8 cellular contexts compared by ENCODE assay signal in genomic region chr11:57335343-57336110, GRCh38. TPM values are rescaled to one million over a fixed set of nuclear protein-coding genes. Genes with fewer than 3 reads are reported as not detected.
DNase-seq lines count a peak whose midpoint lies in the region; ATAC-seq and TF ChIP-seq lines count a peak whose summit lies in the region.

A gene with protein sequence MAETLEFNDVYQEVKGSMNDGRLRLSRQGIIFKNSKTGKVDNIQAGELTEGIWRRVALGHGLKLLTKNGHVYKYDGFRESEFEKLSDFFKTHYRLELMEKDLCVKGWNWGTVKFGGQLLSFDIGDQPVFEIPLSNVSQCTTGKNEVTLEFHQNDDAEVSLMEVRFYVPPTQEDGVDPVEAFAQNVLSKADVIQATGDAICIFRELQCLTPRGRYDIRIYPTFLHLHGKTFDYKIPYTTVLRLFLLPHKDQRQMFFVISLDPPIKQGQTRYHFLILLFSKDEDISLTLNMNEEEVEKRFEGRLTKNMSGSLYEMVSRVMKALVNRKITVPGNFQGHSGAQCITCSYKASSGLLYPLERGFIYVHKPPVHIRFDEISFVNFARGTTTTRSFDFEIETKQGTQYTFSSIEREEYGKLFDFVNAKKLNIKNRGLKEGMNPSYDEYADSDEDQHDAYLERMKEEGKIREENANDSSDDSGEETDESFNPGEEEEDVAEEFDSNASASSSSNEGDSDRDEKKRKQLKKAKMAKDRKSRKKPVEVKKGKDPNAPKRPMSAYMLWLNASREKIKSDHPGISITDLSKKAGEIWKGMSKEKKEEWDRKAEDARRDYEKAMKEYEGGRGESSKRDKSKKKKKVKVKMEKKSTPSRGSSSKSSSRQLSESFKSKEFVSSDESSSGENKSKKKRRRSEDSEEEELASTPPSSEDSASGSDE (minus strand): TSS chr11:57335892. CDS start chr11:57335121, 771 bp downstream.

- 0 to 1% (median 0%) methylated on average over 36 to 69 of the region's 69 CpGs for WGBS in stomach, 5 donors

- peaks cover 9% of the 10 kb centered on the region for H3K27me3 Mint-ChIP-seq in GM23338 (ENCODE audit: insufficient read depth, low read depth, poor library complexity)

- TF ChIP-seq EP300 in neural cell (conservative IDR thresholded peaks at IDR 0.05; ENCODE audit: poor library complexity, severe bottlenecking) (peak; percentile 9), stomach (IDR thresholded peaks at IDR 0.05) (no peak)

- H3K9me3 ChIP-seq in RWPE2 (ENCODE audit: severe bottlenecking) (no peaks in the 10 kb centered on the region), neural cell (ENCODE audit: low read length) (no peaks in the 10 kb centered on the region), stomach (no peaks in the 10 kb centered on the region)

- peaks cover 46% of the 10 kb centered on the region for H3K36me3 Mint-ChIP-seq in GM23338 (ENCODE audit: low read depth)

- intact Hi-C loops in stomach (cut with DNase I; ENCODE audit: low total_unique reads) = no loop called here

- TF ChIP-seq RAD21 in neural cell (conservative IDR thresholded peaks at IDR 0.05) = no peak

- peak within 1 kb of the TSS; percentile 99 for H3K4me2 ChIP-seq in GM23338
- H3K4me2 ChIP-seq in neural cell (ENCODE audit: low read length) = peak within 1 kb of the TSS; percentile 73

- H3K79me2 ChIP-seq in GM23338 (replicated peaks; ENCODE audit: insufficient read depth) = peaks cover 39% of the 10 kb centered on the region
- H3K79me2 ChIP-seq in neural cell (replicated peaks; ENCODE audit: insufficient read depth, low read length) = peaks cover 22% of the 10 kb centered on the region

- H4K20me1 ChIP-seq in GM23338 (replicated peaks; ENCODE audit: insufficient read depth) = peaks cover 16% of the 10 kb centered on the region; the same call in 1 of the 2 replicates
- no peaks in the 10 kb centered on the region for H4K20me1 ChIP-seq in neural cell (ENCODE audit: insufficient read depth)

- H3K4me3 ChIP-seq in GM23338 (peak within 1 kb of the TSS; percentile 96), RWPE2 (ENCODE audit: severe bottlenecking) (peak within 1 kb of the TSS; percentile 77), fibroblast of villous mesenchyme (ENCODE audit: low read depth, low read length) (peak within 1 kb of the TSS; percentile 75), neural cell (ENCODE audit: low read length) (peak within 1 kb of the TSS; percentile 80), stomach (peak within 1 kb of the TSS; percentile 79 to 93 (median 82))

- DNase-seq in ELF-1 (ENCODE audit: low read depth, low spot score) (peak; percentile 76), GM23338 (ENCODE audit: low spot score) (peak; percentile 93), Kasumi-1 (lab: John Stamatoyannopoulos, UW) (peak; percentile 90 to 93), RWPE2 (ENCODE audit: low spot score) (peak; percentile 88), fibroblast of villous mesenchyme (ENCODE audit: low read depth) (peak; percentile 84), stomach (peak; percentile 88)
- peak; percentile 94 for DNase-seq in activated effector memory CD4-positive, alpha-beta T cell treated with anti-CD3 and anti-CD28 coated beads, Interleukin-2, amount 50 U/mL, for 16 hours

- H3K9me3 Mint-ChIP-seq in GM23338 = no peaks in the 10 kb centered on the region

- H3K4me1 ChIP-seq in GM23338 (ENCODE audit: insufficient read depth) = peaks cover 36% of the 10 kb centered on the region
- H3K4me1 ChIP-seq in RWPE2 (ENCODE audit: insufficient read depth, poor library complexity, severe bottlenecking) = peaks cover 14% of the 10 kb centered on the region
- peaks cover 19 to 30% (median 24%) of the 10 kb centered on the region in 4 donors for H3K4me1 ChIP-seq in stomach

- H3K27ac ChIP-seq in GM23338 (ENCODE audit: low read depth) (0 out of 2 replicates have a peak within 1 kb of the TSS, but pooled peaks have one; percentile 14), RWPE2 (ENCODE audit: poor library complexity, severe bottlenecking) (peak within 1 kb of the TSS; percentile 61), neural cell (ENCODE audit: low read length) (peak within 1 kb of the TSS; percentile 82), stomach (peak within 1 kb of the TSS; percentile 82 to 96 (median 91))

- H3K36me3 ChIP-seq in GM23338 (ENCODE audit: insufficient read depth) (peaks cover 29% of the 10 kb centered on the region), RWPE2 (ENCODE audit: low read depth) (peaks cover 45% of the 10 kb centered on the region), neural cell (ENCODE audit: insufficient read depth, low read length) (no peaks in the 10 kb centered on the region), stomach (peaks cover 28 to 38% (median 34%) of the 10 kb centered on the region in 4 donors)

- ATAC-seq in GM23338 = peak; percentile 96
- ATAC-seq in RWPE2 (ENCODE audit: low read depth) = peak; percentile 99

- peak within 1 kb of the TSS; percentile 97 for H3K4me3 Mint-ChIP-seq in GM23338

- H3K9me2 ChIP-seq in GM23338 (ENCODE audit: insufficient read depth) = no peaks in the 10 kb centered on the region
- H3K9me2 ChIP-seq in neural cell (ENCODE audit: insufficient read depth, low read length) = no peaks in the 10 kb centered on the region

- peak within 1 kb of the TSS; percentile 87 for H3K9ac ChIP-seq in neural cell (ENCODE audit: low read length)

- H2AFZ ChIP-seq in GM23338 = peak within 1 kb of the TSS; percentile 77; the same call in 1 of the 2 replicates
- H2AFZ ChIP-seq in neural cell (ENCODE audit: low read depth, low read length) = peak within 1 kb of the TSS; percentile 91

- no peak for TF ChIP-seq POLR2A in stomach (IDR thresholded peaks at IDR 0.05)

- H3K4me1 Mint-ChIP-seq in GM23338 = peaks cover 48% of the 10 kb centered on the region

- H3F3A ChIP-seq in GM23338 (replicated peaks; ENCODE audit: low read depth) = no peaks in the 10 kb centered on the region
- H3F3A ChIP-seq in neural cell (ENCODE audit: insufficient read depth, low read length, poor library complexity, severe bottlenecking) = peaks cover 4% of the 10 kb centered on the region

- H3K27ac Mint-ChIP-seq in GM23338 = peak within 1 kb of the TSS; percentile 98

- TF ChIP-seq CTCF in GM23338 (conservative IDR thresholded peaks at IDR 0.05; ENCODE audit: low read depth in 2 of 2) = no peak; a peak in 1 of 4 replicates
- peak; percentile 20 for TF ChIP-seq CTCF in RWPE2 (IDR thresholded peaks at IDR 0.05; ENCODE audit: poor library complexity, severe bottlenecking)
- no peak for TF ChIP-seq CTCF in fibroblast of villous mesenchyme (IDR thresholded peaks at IDR 0.05; ENCODE audit: insufficient read depth, low read depth, low read length)
- peak; percentile 44 for TF ChIP-seq CTCF in neural cell (IDR thresholded peaks at IDR 0.05; ENCODE audit: poor library complexity, severe bottlenecking)
- TF ChIP-seq CTCF in stomach (IDR thresholded peaks at IDR 0.05) = no peak

- H3K27me3 ChIP-seq in GM23338 (ENCODE audit: insufficient read depth) (peaks cover 4% of the 10 kb centered on the region; the same call in 1 of the 2 replicates), RWPE2 (ENCODE audit: insufficient read depth, poor library complexity, severe bottlenecking) (no peaks in the 10 kb centered on the region), neural cell (ENCODE audit: insufficient read depth, low read depth, low read length) (no peaks in the 10 kb centered on the region), stomach (no peaks in the 10 kb centered on the region)

TF ChIP-seq in neural cell, 6 proteins besides CTCF, POLR2A, EP300 and RAD21:
- TF ChIP-seq, protein P1, sequence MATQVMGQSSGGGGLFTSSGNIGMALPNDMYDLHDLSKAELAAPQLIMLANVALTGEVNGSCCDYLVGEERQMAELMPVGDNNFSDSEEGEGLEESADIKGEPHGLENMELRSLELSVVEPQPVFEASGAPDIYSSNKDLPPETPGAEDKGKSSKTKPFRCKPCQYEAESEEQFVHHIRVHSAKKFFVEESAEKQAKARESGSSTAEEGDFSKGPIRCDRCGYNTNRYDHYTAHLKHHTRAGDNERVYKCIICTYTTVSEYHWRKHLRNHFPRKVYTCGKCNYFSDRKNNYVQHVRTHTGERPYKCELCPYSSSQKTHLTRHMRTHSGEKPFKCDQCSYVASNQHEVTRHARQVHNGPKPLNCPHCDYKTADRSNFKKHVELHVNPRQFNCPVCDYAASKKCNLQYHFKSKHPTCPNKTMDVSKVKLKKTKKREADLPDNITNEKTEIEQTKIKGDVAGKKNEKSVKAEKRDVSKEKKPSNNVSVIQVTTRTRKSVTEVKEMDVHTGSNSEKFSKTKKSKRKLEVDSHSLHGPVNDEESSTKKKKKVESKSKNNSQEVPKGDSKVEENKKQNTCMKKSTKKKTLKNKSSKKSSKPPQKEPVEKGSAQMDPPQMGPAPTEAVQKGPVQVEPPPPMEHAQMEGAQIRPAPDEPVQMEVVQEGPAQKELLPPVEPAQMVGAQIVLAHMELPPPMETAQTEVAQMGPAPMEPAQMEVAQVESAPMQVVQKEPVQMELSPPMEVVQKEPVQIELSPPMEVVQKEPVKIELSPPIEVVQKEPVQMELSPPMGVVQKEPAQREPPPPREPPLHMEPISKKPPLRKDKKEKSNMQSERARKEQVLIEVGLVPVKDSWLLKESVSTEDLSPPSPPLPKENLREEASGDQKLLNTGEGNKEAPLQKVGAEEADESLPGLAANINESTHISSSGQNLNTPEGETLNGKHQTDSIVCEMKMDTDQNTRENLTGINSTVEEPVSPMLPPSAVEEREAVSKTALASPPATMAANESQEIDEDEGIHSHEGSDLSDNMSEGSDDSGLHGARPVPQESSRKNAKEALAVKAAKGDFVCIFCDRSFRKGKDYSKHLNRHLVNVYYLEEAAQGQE (IDR thresholded peaks at IDR 0.05; ENCODE audit: borderline replicate concordance) = no peak
- peak; percentile 78 for TF ChIP-seq MXI1 (conservative IDR thresholded peaks at IDR 0.05; ENCODE audit: poor library complexity, severe bottlenecking)
- no peak for TF ChIP-seq EZH2 (IDR thresholded peaks at IDR 0.05; ENCODE audit: borderline replicate concordance, insufficient read depth, low read length, poor library complexity, severe bottlenecking)
- peak; percentile 53 for TF ChIP-seq TAF1 (IDR thresholded peaks at IDR 0.05; ENCODE audit: low read depth)
- peak; percentile 46 for TF ChIP-seq POLR2AphosphoS5 (IDR thresholded peaks at IDR 0.05)
- peak; percentile 21 for TF ChIP-seq SMC3 (conservative IDR thresholded peaks at IDR 0.05; ENCODE audit: poor library complexity)

RNA-seq across cellular contexts. Expression of the gene that starts here (rescaled TPM):
- 210 and 216 TPM in 2 replicates for total RNA-seq in GM23338 (2014; rRNA removed; shearing (Covaris generic))
- 205 and 225 TPM in 2 replicates for polyA plus RNA-seq in GM23338 (2016; fragmentation: Nextera tagmentation; extraction: Ambion mirVana)
- total RNA-seq in fibroblast of villous mesenchyme = 61.7 and 67.3 TPM in 2 replicates
- polyA plus RNA-seq in neural cell = 81.1 and 84.7 TPM in 2 replicates
- polyA minus RNA-seq in neural cell = 74.5 and 76.3 TPM in 2 replicates
- 10 to 100 TPM; 15.8 to 62.9 (median 41.9) TPM for total RNA-seq in stomach
- 10 to 100 TPM; 43.5 to 58.8 (median 50.6) TPM for polyA plus RNA-seq in stomach

Comparison
In these comparisons a context has a peak if more than half of its experiments do, and no peak if none do; other contexts are left out.
1. Peak in every context shown above with its lines: DNase-seq, ATAC-seq, H3K4me3 ChIP-seq and H3K27ac ChIP-seq.
2. H3K27ac ChIP-seq: peak in every context shown above with its lines; median percentile 91 in stomach; 82 in neural cell; 61 in RWPE2; 14 in GM23338.
3. CTCF ChIP-seq: peak in RWPE2 (single experiment) and neural cell (single experiment); none in GM23338 (0 of 2), fibroblast of villous mesenchyme (single experiment) and stomach (0 of 7).